16 cellular contexts compared by ENCODE assay signal in the genomic region with DNA sequence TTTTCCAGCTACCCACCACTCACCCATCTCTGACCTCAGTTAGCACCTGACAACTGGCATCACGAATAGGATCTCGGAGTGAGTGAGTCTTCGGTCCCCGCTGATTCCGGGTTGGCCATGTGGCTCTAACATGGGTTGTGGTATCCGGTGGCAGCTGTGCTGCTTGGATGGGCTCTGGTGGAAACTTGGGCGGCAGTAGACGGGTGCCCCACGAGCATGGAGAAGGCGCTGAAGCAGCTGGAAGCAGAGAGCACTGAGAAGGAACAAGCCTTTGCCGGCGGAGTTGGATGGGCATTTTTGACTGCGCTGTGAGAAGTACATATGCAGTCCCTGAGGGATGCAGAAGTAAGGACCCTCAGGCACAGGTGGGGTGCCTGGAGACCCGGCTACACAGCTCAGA.
DNase-seq lines count a peak whose midpoint lies in the region; ATAC-seq and TF ChIP-seq lines count a peak whose summit lies in the region.
"Had no signal": no experiment of that assay in that cellular context is flagged by ENCODE, and none has a peak within 500 bp of the region (broad histone marks: within the 10 kb centered on the region; RNA-seq: fewer than 3 reads in every experiment).

No MANE protein-coding gene starts in this region.

- H3K36me3 ChIP-seq in right atrium auricular region (no peaks in the 10 kb centered on the region), lung (ENCODE audit: control insufficient read depth in 2 of 2, insufficient read depth in 2 of 2, low read length in 2 of 2) (no peaks in the 10 kb centered on the region), spleen (no peaks in the 10 kb centered on the region)
- H3K36me3 ChIP-seq: BLaER1 treated with 17β-estradiol and CSF1 and Interleukin-3, amounts not matched to agents 10 nM and 100 nM had no signal

- no peak overlapping the region for H3K27ac Mint-ChIP-seq in naive thymus-derived CD8-positive, alpha-beta T cell
- H3K27ac Mint-ChIP-seq: B cell; CD8-positive, alpha-beta T cell had no signal

- TF ChIP-seq CTCF in right atrium auricular region (IDR thresholded peaks at IDR 0.05) (no peak), lung (IDR thresholded peaks at IDR 0.05; ENCODE audit: control extremely low read depth, extremely low read depth) (no peak), spleen (IDR thresholded peaks at IDR 0.05 in 8 of 11, conservative IDR thresholded peaks at IDR 0.05 in 3 of 11) (no peak)

- no peaks in the 10 kb centered on the region for H3K27me3 Mint-ChIP-seq in naive thymus-derived CD8-positive, alpha-beta T cell
- H3K27me3 Mint-ChIP-seq: B cell had no signal

- H3K36me3 Mint-ChIP-seq in naive thymus-derived CD8-positive, alpha-beta T cell, result no peaks in the 10 kb centered on the region
- H3K36me3 Mint-ChIP-seq: CD8-positive, alpha-beta T cell had no signal

- H3K27me3 ChIP-seq in right atrium auricular region (no peaks in the 10 kb centered on the region), lung (ENCODE audit: control insufficient read depth, insufficient read depth) (no peaks in the 10 kb centered on the region), spleen (replicated peaks in 1 of 7) (no peaks in the 10 kb centered on the region)
- H3K27me3 ChIP-seq: BLaER1 treated with 17β-estradiol and CSF1 and Interleukin-3, amounts not matched to agents 10 nM and 100 nM had no signal

- H3K9me3 ChIP-seq in right atrium auricular region, result no peaks in the 10 kb centered on the region
- peaks cover 0 to 11% of the 10 kb centered on the region in 2 donors for H3K9me3 ChIP-seq in lung (ENCODE audit: control insufficient read depth in 2 of 2, insufficient read depth in 1 of 2, low read length in 1 of 2)
- peaks cover 0 to 37% (median 5%) of the 10 kb centered on the region in 8 donors for H3K9me3 ChIP-seq in spleen

- H3K9me3 Mint-ChIP-seq in naive thymus-derived CD8-positive, alpha-beta T cell, result peaks cover 0 to 22% (median 11%) of the 10 kb centered on the region in 9 donors

- POLR2A ChIA-PET in naive thymus-derived CD8-positive, alpha-beta T cell (lab: Charles Lee), result no interaction called here

- H3K4me1 Mint-ChIP-seq in naive thymus-derived CD8-positive, alpha-beta T cell, result no peaks in the 10 kb centered on the region
- H3K4me1 Mint-ChIP-seq: B cell had no signal

- H3K27ac ChIP-seq in right atrium auricular region, result no peak overlapping the region
- H3K27ac ChIP-seq in lung (ENCODE audit: low read depth in 1 of 2, low read length in 1 of 2), result no peak overlapping the region
- no peak overlapping the region for H3K27ac ChIP-seq in spleen
- H3K27ac ChIP-seq: BLaER1 treated with 17β-estradiol and CSF1 and Interleukin-3, amounts not matched to agents 10 nM and 100 nM; GM23248; HL-60 had no signal

- intact Hi-C loops in Right ventricle myocardium superior (cut with DNase I) (no loop called here), spleen (cut with DNase I; ENCODE audit: low total_unique reads) (no loop called here)

- 95 to 97% methylated on average over 14 of the region's 14 CpGs for WGBS in lung, 2 donors
- 92 to 97% (median 94%) methylated on average over 14 of the region's 14 CpGs for WGBS in spleen, 5 donors

- ATAC-seq in Right ventricle myocardium superior (ENCODE audit: poor library complexity) (no peak), lung (ENCODE audit: insufficient read depth, low FRiP score) (peak; percentile 10), GM19463 (IDR thresholded peaks at IDR 0.05; ENCODE audit: unreplicated experiment) (no peak), HG02870 (IDR thresholded peaks at IDR 0.05; ENCODE audit: unreplicated experiment) (no peak)
- ATAC-seq in naive thymus-derived CD8-positive, alpha-beta T cell, result no peak
- ATAC-seq: CD8-positive, alpha-beta T cell had no signal

- no peak overlapping the region for H3K4me3 ChIP-seq in right atrium auricular region
- no peak overlapping the region for H3K4me3 ChIP-seq in lung
- no peak overlapping the region for H3K4me3 ChIP-seq in spleen
- H3K4me3 ChIP-seq: BLaER1 treated with 17β-estradiol and CSF1 and Interleukin-3, amounts not matched to agents 10 nM and 100 nM; GM23248 had no signal

- H3K4me1 ChIP-seq in right atrium auricular region, result no peaks in the 10 kb centered on the region
- H3K4me1 ChIP-seq in lung (ENCODE audit: control insufficient read depth in 2 of 2, insufficient read depth in 2 of 2, low read length in 2 of 2), result no peaks in the 10 kb centered on the region
- H3K4me1 ChIP-seq in spleen, result no peaks in the 10 kb centered on the region
- H3K4me1 ChIP-seq: BLaER1 treated with 17β-estradiol and CSF1 and Interleukin-3, amounts not matched to agents 10 nM and 100 nM had no signal

- H3K4me3 Mint-ChIP-seq in naive thymus-derived CD8-positive, alpha-beta T cell, result no peak overlapping the region
- H3K4me3 Mint-ChIP-seq: B cell; CD8-positive, alpha-beta T cell had no signal

- TF ChIP-seq POLR2A in spleen (IDR thresholded peaks at IDR 0.05), result no peak

- DNase-seq in Right ventricle myocardium superior, result peak; percentile 36
- no peak for DNase-seq in right atrium auricular region (ENCODE audit: low spot score)
- DNase-seq in lung (ENCODE audit: low spot score), result no peak
- peak; percentile 53 for DNase-seq in spleen
- DNase-seq in naive thymus-derived CD8-positive, alpha-beta T cell, result no peak
- DNase-seq: Calu3; CD8-positive, alpha-beta T cell; DMS79 treated with DMSO at 0.1 percent for 48 hours; GF-D8; GM23248; HCEC 1CT had no signal

Comparison
In these comparisons a context has a peak if more than half of its experiments do, and no peak if none do; other contexts are left out.
1. DNase-seq: peak in Right ventricle myocardium superior (single experiment) and spleen (single experiment); none in right atrium auricular region (single experiment), lung (single experiment) and naive thymus-derived CD8-positive, alpha-beta T cell (0 of 10).